Comparison of ENCODE assay signal across 24 cellular contexts in the genomic region with DNA sequence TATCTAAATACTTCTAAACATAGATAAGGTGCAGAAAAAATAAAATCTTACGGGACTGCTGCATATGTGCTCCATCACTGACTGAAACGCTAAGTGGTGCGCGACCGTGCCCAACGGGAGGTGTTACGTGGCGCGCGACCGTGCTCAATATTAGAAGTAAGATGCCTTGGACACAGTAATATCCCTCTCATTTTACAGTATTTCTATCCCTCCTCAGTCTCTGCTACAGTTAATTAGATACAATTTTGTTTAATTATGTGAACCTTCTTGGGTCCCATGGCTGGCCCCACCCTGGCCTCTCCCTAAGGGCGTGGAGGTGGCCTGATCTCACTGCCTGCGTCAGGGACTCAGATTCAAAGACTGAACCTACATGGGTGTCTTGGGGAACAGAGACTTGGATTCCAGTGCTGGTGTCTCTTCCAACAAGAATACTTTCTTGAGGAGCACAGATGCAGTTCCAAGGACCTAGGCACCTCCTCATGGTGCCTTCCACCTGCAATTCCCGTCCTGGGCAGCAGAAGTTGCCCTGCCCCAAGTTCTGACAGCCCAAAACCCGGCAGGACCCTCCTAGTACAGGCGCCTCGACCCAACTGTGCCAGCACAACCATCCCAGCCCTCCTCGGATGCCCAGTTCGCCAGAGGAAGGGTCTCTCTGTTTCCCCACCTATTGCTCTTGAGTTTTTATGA.
"Had no signal": no experiment of that assay in that cellular context is flagged by ENCODE, and none has a peak within 500 bp of the region (broad histone marks: within the 10 kb centered on the region; RNA-seq: fewer than 3 reads in every experiment).

No MANE protein-coding gene starts in this region.

- H3K9me2 ChIP-seq: SK-N-SH had no signal

- H3K9ac ChIP-seq: SK-N-SH had no signal

- H3K36me3 ChIP-seq: MG63 had no signal

- FAIRE-seq: HepG2, RCC 7860 had no signal

- H3K4me3 ChIP-seq: MG63 had no signal

- H3K27me3 ChIP-seq: MG63 had no signal

- H3K9me3 ChIP-seq: MG63, SK-N-SH had no signal

- DNase-seq: IMR-90, Karpas-422, KG1, MG63, NCI-H1092, NCI-H1105 treated with DMSO at 0.1 percent for 48 hours, NCI-H1417 treated with DMSO at 0.1 percent for 48 hours, NCI-H146, NCI-H1694 treated with DMSO at 0.1 percent for 48 hours, NCI-H1930, NCI-H2081, NCI-H2171, NCI-H226, NCI-H446, NCI-H510A, NCI-H524 treated with DMSO at 0.1 percent for 48 hours, NCI-H69, NCI-H774, Right ventricle myocardium superior, RPMI8226, SIG-M5, SK-N-SH had no signal

- H3K4me2 ChIP-seq: SK-N-SH had no signal
